Comparison of ENCODE assay signal across 1 cellular context in the genomic region with DNA sequence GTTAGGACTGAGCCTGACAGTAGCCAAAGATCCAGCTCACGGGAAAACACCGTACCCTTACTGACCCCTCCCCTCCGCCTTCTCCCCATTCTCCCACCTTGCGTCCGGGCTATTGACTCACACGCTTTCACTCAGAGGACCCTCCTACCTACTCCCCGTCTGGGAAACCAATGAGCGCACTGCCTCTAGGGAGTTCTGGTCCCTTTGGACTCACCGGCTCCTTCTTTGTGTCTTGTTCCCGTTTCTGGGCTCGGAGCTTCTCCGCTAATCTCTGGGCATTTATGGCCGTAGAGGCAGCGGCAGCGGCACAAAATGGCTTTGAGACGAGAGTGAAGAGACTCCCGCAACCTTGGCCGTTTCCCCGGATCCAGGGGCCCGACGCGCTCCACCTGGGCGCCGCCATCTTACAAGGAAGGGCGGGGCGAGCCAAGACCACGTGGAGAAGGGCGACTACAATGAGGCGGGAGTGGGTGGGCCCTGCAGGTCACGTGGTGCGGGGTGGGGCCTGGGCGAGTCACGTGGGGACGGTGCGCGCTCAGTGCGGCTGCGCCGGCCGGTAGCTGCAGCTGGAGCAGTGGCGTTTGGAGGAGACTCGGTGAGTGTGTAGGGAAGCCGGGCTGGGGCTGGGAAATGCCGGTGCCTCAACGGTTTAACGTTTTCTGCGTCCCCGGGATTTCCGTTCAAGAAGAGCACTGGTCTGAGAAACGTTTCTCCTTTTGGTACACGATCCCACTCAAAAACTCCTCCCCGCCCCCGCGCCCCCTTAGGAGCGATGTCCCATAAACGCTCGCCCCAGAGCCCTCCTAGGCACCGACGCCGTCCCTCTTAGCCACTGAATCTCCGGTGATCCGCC.
A peak's percentile ranks its signal among the peaks of the same experiment; 100 is the strongest.
TF ChIP-seq lines count a peak whose summit lies in the region.

TSS of gene FAM118B (plus strand) at position 547 of the 853 bp plus-strand sequence. CDS start 23,220 bp downstream, outside the sequence.
TSS of gene RPUSD4 (minus strand) at position 415 of the 853 bp plus-strand sequence. CDS start at position 403, 12 bp downstream.

TF ChIP-seq in HEK293, 187 proteins besides CTCF, POLR2A, EP300 and RAD21 (continued from another document and continues in another):
- TF ChIP-seq BCL11B (tag by site-specific recombination; IDR thresholded peaks at IDR 0.05; ENCODE audit: low read depth) (no peak), ZNF530 (tag by site-specific recombination; IDR thresholded peaks at IDR 0.05; ENCODE audit: low read depth) (no peak), ZNF292 (tag by site-specific recombination; IDR thresholded peaks at IDR 0.05; ENCODE audit: borderline replicate concordance, low read depth) (no peak), ZSCAN30 (tag by site-specific recombination; IDR thresholded peaks at IDR 0.05) (no peak), ZNF175 (tag by site-specific recombination; IDR thresholded peaks at IDR 0.05) (no peak), ZNF2 (tag by site-specific recombination; IDR thresholded peaks at IDR 0.05) (no peak), ZNF791 (tag by site-specific recombination; IDR thresholded peaks at IDR 0.05) (no peak), ZNF529 (tag by site-specific recombination; IDR thresholded peaks at IDR 0.05; ENCODE audit: insufficient replicate concordance) (no peak), ZNF169 (tag by site-specific recombination; IDR thresholded peaks at IDR 0.05) (no peak), BCL11A (tag by site-specific recombination; IDR thresholded peaks at IDR 0.05; ENCODE audit: low read depth) (no peak), KLF10 (tag by site-specific recombination; IDR thresholded peaks at IDR 0.05) (0 out of 2 replicates have a peak, but pooled peaks have one; percentile 46), ZNF37A (tag by site-specific recombination; IDR thresholded peaks at IDR 0.05) (no peak), OSR2 (tag by site-specific recombination; IDR thresholded peaks at IDR 0.05) (peak; percentile 70; the same call in 1 of the 2 replicates), ZBTB6 (tag by site-specific recombination; IDR thresholded peaks at IDR 0.05) (no peak), MYNN (tag by site-specific recombination; IDR thresholded peaks at IDR 0.05; ENCODE audit: borderline replicate concordance) (no peak), GLIS1 (tag by site-specific recombination; IDR thresholded peaks at IDR 0.05) (no peak; the same call in 1 of the 2 replicates), ZNF514 (tag by site-specific recombination; IDR thresholded peaks at IDR 0.05) (no peak), ZNF221 (tag by site-specific recombination; IDR thresholded peaks at IDR 0.05; ENCODE audit: borderline replicate concordance) (no peak), SP2 (tag by site-specific recombination; IDR thresholded peaks at IDR 0.05) (peak; percentile 89), ZNF202 (tag by site-specific recombination; IDR thresholded peaks at IDR 0.05; ENCODE audit: borderline replicate concordance) (no peak), SCRT2 (tag by site-specific recombination; IDR thresholded peaks at IDR 0.05) (no peak), ZNF391 (tag by site-specific recombination; IDR thresholded peaks at IDR 0.05; ENCODE audit: borderline replicate concordance, low read depth) (no peak), ZNF600 (tag by site-specific recombination; IDR thresholded peaks at IDR 0.05) (no peak), ZNF654 (tag by site-specific recombination; IDR thresholded peaks at IDR 0.05; ENCODE audit: low read depth) (no peak), ZNF473 (tag by site-specific recombination; IDR thresholded peaks at IDR 0.05) (no peak), ZNF747 (tag by site-specific recombination; IDR thresholded peaks at IDR 0.05) (no peak), TRIM28 (IDR thresholded peaks at IDR 0.05; ENCODE audit: borderline replicate concordance, low read length) (no peak), ZNF549 (tag by site-specific recombination; IDR thresholded peaks at IDR 0.05) (no peak), ZNF362 (tag by site-specific recombination; IDR thresholded peaks at IDR 0.05) (no peak), HOXA7 (CRISPR knock-in tag; IDR thresholded peaks at IDR 0.05; ENCODE audit: borderline replicate concordance) (no peak), ZNF645 (tag by site-specific recombination; IDR thresholded peaks at IDR 0.05) (no peak), RBAK (tag by site-specific recombination; IDR thresholded peaks at IDR 0.05) (no peak), KLF7 (tag by site-specific recombination; IDR thresholded peaks at IDR 0.05; ENCODE audit: borderline replicate concordance) (peak; percentile 69; the same call in 1 of the 2 replicates), ZNF404 (tag by site-specific recombination; IDR thresholded peaks at IDR 0.05) (no peak), ZNF660 (tag by site-specific recombination; IDR thresholded peaks at IDR 0.05) (no peak), WT1 (tag by site-specific recombination; IDR thresholded peaks at IDR 0.05) (no peak), ZEB2 (tag by site-specific recombination; IDR thresholded peaks at IDR 0.05) (peak; percentile 64; the same call in 1 of the 2 replicates), ZNF776 (tag by site-specific recombination; IDR thresholded peaks at IDR 0.05; ENCODE audit: borderline replicate concordance) (no peak), KLF9 (tag by site-specific recombination; IDR thresholded peaks at IDR 0.05; ENCODE audit: low read depth) (peak; percentile 92), ZBTB7A (tag by site-specific recombination; IDR thresholded peaks at IDR 0.05; ENCODE audit: low read depth) (no peak), SETDB1 (IDR thresholded peaks at IDR 0.05; ENCODE audit: insufficient read length, low read length) (no peak), ZNF555 (tag by site-specific recombination; conservative IDR thresholded peaks at IDR 0.05) (no peak)
- TF ChIP-seq, protein P1, sequence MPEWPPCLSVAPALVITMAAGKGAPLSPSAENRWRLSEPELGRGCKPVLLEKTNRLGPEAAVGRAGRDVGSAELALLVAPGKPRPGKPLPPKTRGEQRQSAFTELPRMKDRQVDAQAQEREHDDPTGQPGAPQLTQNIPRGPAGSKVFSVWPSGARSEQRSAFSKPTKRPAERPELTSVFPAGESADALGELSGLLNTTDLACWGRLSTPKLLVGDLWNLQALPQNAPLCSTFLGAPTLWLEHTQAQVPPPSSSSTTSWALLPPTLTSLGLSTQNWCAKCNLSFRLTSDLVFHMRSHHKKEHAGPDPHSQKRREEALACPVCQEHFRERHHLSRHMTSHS (tag by site-specific recombination; IDR thresholded peaks at IDR 0.05) = no peak
- TF ChIP-seq, protein P2, sequence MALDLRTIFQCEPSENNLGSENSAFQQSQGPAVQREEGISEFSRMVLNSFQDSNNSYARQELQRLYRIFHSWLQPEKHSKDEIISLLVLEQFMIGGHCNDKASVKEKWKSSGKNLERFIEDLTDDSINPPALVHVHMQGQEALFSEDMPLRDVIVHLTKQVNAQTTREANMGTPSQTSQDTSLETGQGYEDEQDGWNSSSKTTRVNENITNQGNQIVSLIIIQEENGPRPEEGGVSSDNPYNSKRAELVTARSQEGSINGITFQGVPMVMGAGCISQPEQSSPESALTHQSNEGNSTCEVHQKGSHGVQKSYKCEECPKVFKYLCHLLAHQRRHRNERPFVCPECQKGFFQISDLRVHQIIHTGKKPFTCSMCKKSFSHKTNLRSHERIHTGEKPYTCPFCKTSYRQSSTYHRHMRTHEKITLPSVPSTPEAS (tag by site-specific recombination; IDR thresholded peaks at IDR 0.05) = no peak
- TF ChIP-seq, protein P3, sequence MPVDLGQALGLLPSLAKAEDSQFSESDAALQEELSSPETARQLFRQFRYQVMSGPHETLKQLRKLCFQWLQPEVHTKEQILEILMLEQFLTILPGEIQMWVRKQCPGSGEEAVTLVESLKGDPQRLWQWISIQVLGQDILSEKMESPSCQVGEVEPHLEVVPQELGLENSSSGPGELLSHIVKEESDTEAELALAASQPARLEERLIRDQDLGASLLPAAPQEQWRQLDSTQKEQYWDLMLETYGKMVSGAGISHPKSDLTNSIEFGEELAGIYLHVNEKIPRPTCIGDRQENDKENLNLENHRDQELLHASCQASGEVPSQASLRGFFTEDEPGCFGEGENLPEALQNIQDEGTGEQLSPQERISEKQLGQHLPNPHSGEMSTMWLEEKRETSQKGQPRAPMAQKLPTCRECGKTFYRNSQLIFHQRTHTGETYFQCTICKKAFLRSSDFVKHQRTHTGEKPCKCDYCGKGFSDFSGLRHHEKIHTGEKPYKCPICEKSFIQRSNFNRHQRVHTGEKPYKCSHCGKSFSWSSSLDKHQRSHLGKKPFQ (tag by site-specific recombination; IDR thresholded peaks at IDR 0.05) = no peak
- TF ChIP-seq, protein P4, sequence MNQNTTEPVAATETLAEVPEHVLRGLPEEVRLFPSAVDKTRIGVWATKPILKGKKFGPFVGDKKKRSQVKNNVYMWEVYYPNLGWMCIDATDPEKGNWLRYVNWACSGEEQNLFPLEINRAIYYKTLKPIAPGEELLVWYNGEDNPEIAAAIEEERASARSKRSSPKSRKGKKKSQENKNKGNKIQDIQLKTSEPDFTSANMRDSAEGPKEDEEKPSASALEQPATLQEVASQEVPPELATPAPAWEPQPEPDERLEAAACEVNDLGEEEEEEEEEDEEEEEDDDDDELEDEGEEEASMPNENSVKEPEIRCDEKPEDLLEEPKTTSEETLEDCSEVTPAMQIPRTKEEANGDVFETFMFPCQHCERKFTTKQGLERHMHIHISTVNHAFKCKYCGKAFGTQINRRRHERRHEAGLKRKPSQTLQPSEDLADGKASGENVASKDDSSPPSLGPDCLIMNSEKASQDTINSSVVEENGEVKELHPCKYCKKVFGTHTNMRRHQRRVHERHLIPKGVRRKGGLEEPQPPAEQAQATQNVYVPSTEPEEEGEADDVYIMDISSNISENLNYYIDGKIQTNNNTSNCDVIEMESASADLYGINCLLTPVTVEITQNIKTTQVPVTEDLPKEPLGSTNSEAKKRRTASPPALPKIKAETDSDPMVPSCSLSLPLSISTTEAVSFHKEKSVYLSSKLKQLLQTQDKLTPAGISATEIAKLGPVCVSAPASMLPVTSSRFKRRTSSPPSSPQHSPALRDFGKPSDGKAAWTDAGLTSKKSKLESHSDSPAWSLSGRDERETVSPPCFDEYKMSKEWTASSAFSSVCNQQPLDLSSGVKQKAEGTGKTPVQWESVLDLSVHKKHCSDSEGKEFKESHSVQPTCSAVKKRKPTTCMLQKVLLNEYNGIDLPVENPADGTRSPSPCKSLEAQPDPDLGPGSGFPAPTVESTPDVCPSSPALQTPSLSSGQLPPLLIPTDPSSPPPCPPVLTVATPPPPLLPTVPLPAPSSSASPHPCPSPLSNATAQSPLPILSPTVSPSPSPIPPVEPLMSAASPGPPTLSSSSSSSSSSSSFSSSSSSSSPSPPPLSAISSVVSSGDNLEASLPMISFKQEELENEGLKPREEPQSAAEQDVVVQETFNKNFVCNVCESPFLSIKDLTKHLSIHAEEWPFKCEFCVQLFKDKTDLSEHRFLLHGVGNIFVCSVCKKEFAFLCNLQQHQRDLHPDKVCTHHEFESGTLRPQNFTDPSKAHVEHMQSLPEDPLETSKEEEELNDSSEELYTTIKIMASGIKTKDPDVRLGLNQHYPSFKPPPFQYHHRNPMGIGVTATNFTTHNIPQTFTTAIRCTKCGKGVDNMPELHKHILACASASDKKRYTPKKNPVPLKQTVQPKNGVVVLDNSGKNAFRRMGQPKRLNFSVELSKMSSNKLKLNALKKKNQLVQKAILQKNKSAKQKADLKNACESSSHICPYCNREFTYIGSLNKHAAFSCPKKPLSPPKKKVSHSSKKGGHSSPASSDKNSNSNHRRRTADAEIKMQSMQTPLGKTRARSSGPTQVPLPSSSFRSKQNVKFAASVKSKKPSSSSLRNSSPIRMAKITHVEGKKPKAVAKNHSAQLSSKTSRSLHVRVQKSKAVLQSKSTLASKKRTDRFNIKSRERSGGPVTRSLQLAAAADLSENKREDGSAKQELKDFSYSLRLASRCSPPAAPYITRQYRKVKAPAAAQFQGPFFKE (tag by site-specific recombination; IDR thresholded peaks at IDR 0.05; ENCODE audit: borderline replicate concordance) = no peak
- TF ChIP-seq, protein P5, sequence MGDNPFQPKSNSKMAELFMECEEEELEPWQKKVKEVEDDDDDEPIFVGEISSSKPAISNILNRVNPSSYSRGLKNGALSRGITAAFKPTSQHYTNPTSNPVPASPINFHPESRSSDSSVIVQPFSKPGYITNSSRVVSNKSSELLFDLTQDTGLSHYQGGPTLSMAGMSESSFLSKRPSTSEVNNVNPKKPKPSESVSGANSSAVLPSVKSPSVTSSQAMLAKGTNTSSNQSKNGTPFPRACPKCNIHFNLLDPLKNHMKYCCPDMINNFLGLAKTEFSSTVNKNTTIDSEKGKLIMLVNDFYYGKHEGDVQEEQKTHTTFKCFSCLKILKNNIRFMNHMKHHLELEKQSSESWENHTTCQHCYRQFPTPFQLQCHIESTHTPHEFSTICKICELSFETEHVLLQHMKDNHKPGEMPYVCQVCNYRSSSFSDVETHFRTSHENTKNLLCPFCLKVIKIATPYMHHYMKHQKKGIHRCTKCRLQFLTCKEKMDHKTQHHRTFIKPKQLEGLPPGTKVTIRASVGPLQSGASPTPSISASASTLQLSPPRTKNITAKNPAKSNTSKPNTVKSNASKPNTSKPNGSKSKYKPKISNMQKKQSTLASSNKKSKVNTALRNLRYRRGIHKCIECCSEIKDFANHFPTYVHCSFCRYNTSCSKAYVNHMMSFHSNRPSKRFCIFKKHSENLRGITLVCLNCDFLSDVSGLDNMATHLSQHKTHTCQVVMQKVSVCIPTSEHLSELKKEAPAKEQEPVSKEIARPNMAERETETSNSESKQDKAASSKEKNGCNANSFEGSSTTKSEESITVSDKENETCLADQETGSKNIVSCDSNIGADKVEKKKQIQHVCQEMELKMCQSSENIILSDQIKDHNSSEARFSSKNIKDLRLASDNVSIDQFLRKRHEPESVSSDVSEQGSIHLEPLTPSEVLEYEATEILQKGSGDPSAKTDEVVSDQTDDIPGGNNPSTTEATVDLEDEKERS (tag by site-specific recombination; IDR thresholded peaks at IDR 0.05) = no peak
